ENCODE assay signal across 25 cellular contexts in the genomic region with DNA sequence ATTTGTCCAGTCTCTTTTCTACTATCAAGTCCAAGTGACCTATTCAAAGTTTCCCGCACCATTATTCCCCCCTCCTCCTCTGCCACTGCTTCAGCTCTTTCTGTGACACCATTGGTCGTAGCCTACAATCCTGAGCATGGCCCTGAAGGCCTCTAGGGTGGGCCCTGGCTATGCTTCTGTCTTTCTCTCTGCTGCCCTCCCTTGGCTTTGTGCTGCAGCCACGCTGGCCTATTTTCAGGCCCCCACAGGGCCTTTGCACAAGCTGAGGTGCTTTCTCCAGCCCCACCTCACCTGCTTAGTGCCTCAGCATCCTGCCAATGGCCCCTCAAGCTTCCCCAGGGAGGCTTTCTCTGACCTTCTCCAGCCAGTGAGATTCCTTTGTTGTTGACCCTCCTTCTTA.
"Had no signal": no experiment of that assay in that cellular context is flagged by ENCODE, and none has a peak within 500 bp of the region (broad histone marks: within the 10 kb centered on the region; RNA-seq: fewer than 3 reads in every experiment).

No MANE protein-coding gene starts in this region.

- H3K27ac ChIP-seq: adrenal gland, ascending aorta, dorsolateral prefrontal cortex, esophagus muscularis mucosa, gastrocnemius medialis, neutrophil, parathyroid adenoma, stomach, transverse colon, uterus had no signal

- H3K9me3 ChIP-seq: adrenal gland, ascending aorta, esophagus muscularis mucosa, gastrocnemius medialis, neutrophil, stomach, transverse colon, uterus had no signal

- H3K4me2 ChIP-seq: smooth muscle cell had no signal

- H3K27me3 ChIP-seq: adrenal gland, ascending aorta, esophagus muscularis mucosa, gastrocnemius medialis, neutrophil, transverse colon, uterus had no signal

- H3K36me3 ChIP-seq: adrenal gland, ascending aorta, esophagus muscularis mucosa, gastrocnemius medialis, neutrophil, stomach, transverse colon, uterus had no signal

- DNase-seq: activated CD4-positive, alpha-beta T cell treated with anti-CD3 and anti-CD28 coated beads, Interleukin-2, amount 10 ng/mL, durations not matched to agents 7 days and 5 days; activated CD4-positive, CD25-positive, alpha-beta regulatory T cell treated with anti-CD3 and anti-CD28 coated beads, Interleukin-2, amount 50 U/mL, for 72 hours; activated CD8-positive, alpha-beta T cell treated with anti-CD3 and anti-CD28 coated beads for 36 hours; activated naive CD4-positive, alpha-beta T cell; activated T-cell treated with anti-CD3 and anti-CD28 coated beads, Interleukin-2, amount 50 U/mL, for 24 hours; adrenal gland; central memory CD4-positive, alpha-beta T cell; dorsolateral prefrontal cortex; effector memory CD8-positive, alpha-beta T cell; gastrocnemius medialis; hippocampal formation; left cardiac atrium; stimulated activated CD4-positive, alpha-beta T cell treated with anti-CD3 and anti-CD28 coated beads, Interleukin-15, amount 100 ng/mL, for 24 hours; stomach; T-helper 2 cell; transverse colon; uterus had no signal

- H3K4me1 ChIP-seq: gastrocnemius medialis, uterus had no signal

- H3K4me3 ChIP-seq: adrenal gland, ascending aorta, dorsolateral prefrontal cortex, esophagus muscularis mucosa, gastrocnemius medialis, smooth muscle cell, stomach, transverse colon, uterus had no signal

- H3K9ac ChIP-seq: parathyroid adenoma had no signal

- ATAC-seq: activated CD8-positive, alpha-beta T cell treated with anti-CD3 and anti-CD28 coated beads for 36 hours; effector memory CD8-positive, alpha-beta T cell; gastrocnemius medialis; left cardiac atrium; natural killer cell treated with Interleukin-12 subunit alpha and Interleukin-12 subunit beta and Interleukin-15 and Interleukin-18, amount 100 ng/mL, for 72 hours; sciatic nerve; stimulated activated memory B cell treated with anti-CD40 and anti-IgM and Interleukin-4, amounts not matched to agents 10 μg/mL and 1 μg/mL and 100 μg/mL, for 72 hours had no signal
